ENCODE assay signal across 22 cellular contexts in genomic region chr4:11966782-11967181, GRCh38.
"Had no signal": no experiment of that assay in that cellular context is flagged by ENCODE, and none has a peak within 500 bp of the region (broad histone marks: within the 10 kb centered on the region; RNA-seq: fewer than 3 reads in every experiment).

No MANE protein-coding gene starts in this region.

- H3K36me3 Mint-ChIP-seq: T-cell had no signal

- DNase-seq: KBM-7, MV-4-11, NCI-H1048, NCI-H1105, NCI-H1417, NCI-H1436 treated with DMSO at 0.1 percent for 48 hours, NCI-H1694, NCI-H187 treated with DMSO at 0.1 percent for 48 hours, NCI-H2029 treated with DMSO at 0.1 percent for 48 hours, NCI-H2171 treated with DMSO at 0.1 percent for 48 hours, NCI-H345, NCI-H446 treated with DMSO at 0.1 percent for 48 hours, NCI-H510A treated with DMSO at 0.1 percent for 48 hours, NCI-H526, Right ventricle myocardium superior, RPMI8226, SIG-M5, SW 1271, T-cell had no signal

- H3K9me3 ChIP-seq: SJSA1 had no signal

- H3K27me3 ChIP-seq: SJSA1 had no signal

- FAIRE-seq: RCC 7860 had no signal

- H3K4me1 ChIP-seq: SJSA1 had no signal

- H3K36me3 ChIP-seq: SJSA1 had no signal

- H3K4me3 ChIP-seq: SJSA1, SK-N-MC had no signal

- H3K27ac ChIP-seq: SJSA1, SK-N-MC had no signal

- H3K27ac Mint-ChIP-seq: T-cell had no signal

- H3K4me3 Mint-ChIP-seq: T-cell had no signal

- H3K4me1 Mint-ChIP-seq: T-cell had no signal

- ATAC-seq: T-cell had no signal
